ENCODE assay signal across 8 cellular contexts in genomic region chr6:7615611-7616383, GRCh38. TPM values are rescaled to one million over a fixed set of nuclear protein-coding genes. Genes with fewer than 3 reads are reported as not detected.
DNase-seq lines count a peak whose midpoint lies in the region; ATAC-seq and TF ChIP-seq lines count a peak whose summit lies in the region.

No MANE protein-coding gene starts in this region.

- H3K4me1 Mint-ChIP-seq in nephron progenitor cell: peaks cover 5% of the 10 kb centered on the region

- CTCF ChIA-PET in AG04450 (lab: Charles Lee): interaction anchor here (0.6 to 4.8 kb wide), 33 partner anchors 8 to 939 kb away, joined by 3 to 65 read pairs (median 5); partner anchors contain the start of gene SNRNP48

- H3K9me3 Mint-ChIP-seq in nephron progenitor cell: no peaks in the 10 kb centered on the region

- H3K4me3 Mint-ChIP-seq in nephron progenitor cell: no peak overlapping the region

- peak; percentile 79 for TF ChIP-seq CTCF in AG04450 (IDR thresholded peaks at IDR 0.05; ENCODE audit: low read depth, low read length)
- peak; percentile 80 for TF ChIP-seq CTCF in WERI-Rb-1 (IDR thresholded peaks at IDR 0.05; ENCODE audit: low read depth, low read length)
- TF ChIP-seq CTCF in fibroblast of lung (conservative IDR thresholded peaks at IDR 0.05 in 1 of 2, IDR thresholded peaks at IDR 0.05 in 1 of 2; ENCODE audit: low read depth in 1 of 2, low read length in 2 of 2): peak; percentile 78 to 79
- peak; percentile 64 for TF ChIP-seq CTCF in nephron progenitor cell (IDR thresholded peaks at IDR 0.05)

- DNase-seq in AG04450 (ENCODE audit: low read depth, low spot score) (no peak), ELR (ENCODE audit: low read depth) (peak; percentile 69), NCI-H146 (lab: John Stamatoyannopoulos, UW) (peak; percentile 60), WERI-Rb-1 (peak; percentile 60), fibroblast of lung (ENCODE audit: low read depth in 2 of 2) (peak; percentile 40 to 69), nephron progenitor cell (peak; percentile 30), OCI-M2 (lab: John Stamatoyannopoulos, UW; ENCODE audit: unreplicated experiment) (no peak)

- peaks cover 11% of the 10 kb centered on the region for H3K27me3 Mint-ChIP-seq in nephron progenitor cell (ENCODE audit: low read depth, poor library complexity)

- H3K9me3 ChIP-seq in AG04450 (ENCODE audit: control insufficient read depth, insufficient read depth, low read length): no peaks in the 10 kb centered on the region
- H3K9me3 ChIP-seq in WERI-Rb-1 (ENCODE audit: severe bottlenecking): no peaks in the 10 kb centered on the region
- no peaks in the 10 kb centered on the region for H3K9me3 ChIP-seq in fibroblast of lung (ENCODE audit: control insufficient read depth, insufficient read depth, low read depth, low read length)

- H3K27me3 ChIP-seq in AG04450 (ENCODE audit: control insufficient read depth, insufficient read depth, low read length) (no peaks in the 10 kb centered on the region), WERI-Rb-1 (ENCODE audit: insufficient read depth, low read depth, severe bottlenecking) (no peaks in the 10 kb centered on the region), fibroblast of lung (ENCODE audit: control insufficient read depth, insufficient read depth, low read length) (no peaks in the 10 kb centered on the region)

- H3K27ac ChIP-seq in AG04450 (ENCODE audit: low read depth, low read length): no peak overlapping the region
- H3K27ac ChIP-seq in WERI-Rb-1: no peak overlapping the region
- H3K27ac ChIP-seq in fibroblast of lung (ENCODE audit: insufficient read depth, low read length): no peak overlapping the region

- H3K9ac ChIP-seq in fibroblast of lung (ENCODE audit: insufficient read depth, low read length): no peak overlapping the region

- H4K20me1 ChIP-seq in fibroblast of lung (ENCODE audit: control insufficient read depth, extremely low read depth, insufficient read depth, low read length): no peaks in the 10 kb centered on the region

- POLR2A ChIA-PET in AG04450 (lab: Yijun Ruan, JAX): interaction anchor here (0.6 kb wide), 4 partner anchors 226 to 341 kb away, joined by 3 to 5 read pairs (median 3); partner anchors contain the start of genes CAGE1 and RIOK1

- H3K4me2 ChIP-seq in fibroblast of lung (ENCODE audit: extremely low read depth, insufficient read depth, low read length): no peak overlapping the region

- H3K36me3 Mint-ChIP-seq in nephron progenitor cell (ENCODE audit: low read depth): peaks cover 10% of the 10 kb centered on the region

- no peak overlapping the region for H3K4me3 ChIP-seq in AG04450 (ENCODE audit: low read depth, low read length)
- H3K4me3 ChIP-seq in WERI-Rb-1 (ENCODE audit: low read depth, low read length): no peak overlapping the region
- no peak overlapping the region for H3K4me3 ChIP-seq in fibroblast of lung (replicated peaks in 1 of 4; ENCODE audit: control extremely low read depth in 1 of 4, insufficient read depth in 1 of 4, low read depth in 3 of 4, low read length in 4 of 4)

- H3K36me3 ChIP-seq in WERI-Rb-1: peaks cover 25% of the 10 kb centered on the region
- peaks cover 4% of the 10 kb centered on the region for H3K36me3 ChIP-seq in fibroblast of lung (ENCODE audit: control insufficient read depth, insufficient read depth, low read length)

- H3K4me1 ChIP-seq in fibroblast of lung (ENCODE audit: control insufficient read depth, extremely low read depth, insufficient read depth, low read length): no peaks in the 10 kb centered on the region

- no peak overlapping the region for H3K27ac Mint-ChIP-seq in nephron progenitor cell

- no peaks in the 10 kb centered on the region for H3K79me2 ChIP-seq in fibroblast of lung (ENCODE audit: control insufficient read depth, insufficient read depth, low read length)

- no peak for ATAC-seq in HG02973 (IDR thresholded peaks at IDR 0.05; ENCODE audit: unreplicated experiment)

- H2AFZ ChIP-seq in fibroblast of lung (ENCODE audit: low read length): no peak overlapping the region

RNA-seq across cellular contexts. Expression of gene SNRNP48, which starts 25.8 kb away (rescaled TPM):
- polyA plus RNA-seq in AG04450 (2011; rRNA removed) (7.3 and 10.6 TPM in 2 replicates), fibroblast of lung (7.2 and 9.1 TPM in 2 replicates)
- 2.9 and 4.3 TPM in 2 replicates for polyA minus RNA-seq in AG04450 (2011; rRNA and poly(A)+ RNA removed)
- 8.3 and 10.0 TPM in 2 replicates for total RNA-seq in fibroblast of lung
- 5.4 and 5.5 TPM in 2 replicates for polyA plus RNA-seq in fibroblast of lung (2012)
- polyA minus RNA-seq in fibroblast of lung (ENCODE audit: low replicate concordance): 1.2 and 3.6 TPM in 2 replicates

Comparison
In these comparisons a context has a peak if more than half of its experiments do, and no peak if none do; other contexts are left out.
1. DNase-seq: peak in ELR (single experiment), NCI-H146 (single experiment), WERI-Rb-1 (single experiment), fibroblast of lung (2 of 2) and nephron progenitor cell (single experiment); none in AG04450 (single experiment) and OCI-M2 (single experiment).
2. Peak in every context shown above with its lines, with median percentiles within 50 percentile points of each other: CTCF ChIP-seq.